Comparison of ENCODE assay signal across 21 cellular contexts in the genomic region with DNA sequence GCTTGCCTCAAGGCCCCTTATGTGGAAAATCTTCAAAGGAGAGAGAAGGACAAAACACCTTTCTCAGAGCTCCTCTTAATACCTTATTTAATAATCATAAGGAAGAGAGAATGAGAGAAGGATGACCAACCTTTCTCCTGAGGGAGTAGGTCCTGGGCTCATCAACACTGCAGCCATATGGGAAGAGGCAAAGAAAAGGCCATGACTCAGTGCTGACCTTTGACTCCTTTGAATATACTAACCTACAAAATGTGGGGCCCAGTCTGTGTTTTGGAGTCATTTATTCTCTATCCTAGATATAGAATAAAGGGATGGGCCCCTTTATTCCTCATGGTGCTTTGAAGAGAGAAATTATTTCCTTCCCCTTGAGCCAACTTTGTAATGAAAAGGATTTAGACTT. TPM values are rescaled to one million over a fixed set of nuclear protein-coding genes. Genes with fewer than 3 reads are reported as not detected.
DNase-seq lines count a peak whose midpoint lies in the region; ATAC-seq, FAIRE-seq and TF ChIP-seq lines count a peak whose summit lies in the region.
"Had no signal": no experiment of that assay in that cellular context is flagged by ENCODE, and none has a peak within 500 bp of the region (broad histone marks: within the 10 kb centered on the region; RNA-seq: fewer than 3 reads in every experiment).

No MANE protein-coding gene starts in this region.

- in situ Hi-C loops in IMR-90 (cut with MboI; ENCODE audit: low sequenced_read_pairs) = no loop called here

- no peak overlapping the region for H3K4ac ChIP-seq in IMR-90 (ENCODE audit: low read depth, low read length)

- POLR2A ChIA-PET in A549 (lab: Yijun Ruan, JAX) = no interaction called here
- POLR2A ChIA-PET in IMR-90 (lab: Charles Lee; ENCODE audit: unreplicated experiment) = no interaction called here

- no peak overlapping the region for H3K4me3 ChIP-seq in A549
- no peak overlapping the region for H3K4me3 ChIP-seq in IMR-90 (ENCODE audit: insufficient read depth, low read depth, low read length)
- no peak overlapping the region for H3K4me3 ChIP-seq in choroid plexus epithelial cell (ENCODE audit: low read depth, low read length)
- H3K4me3 ChIP-seq: body of pancreas, GM23338, prostate gland, SJCRH30, tibial nerve had no signal

- H2BK120ac ChIP-seq in IMR-90 (ENCODE audit: low read depth, low read length) = no peak overlapping the region

- no peak overlapping the region for H3K18ac ChIP-seq in IMR-90 (ENCODE audit: low read depth, low read length)

- no TSS peak for BruUV-seq in IMR-90 (replicated peaks; lab: Mats Ljungman, UMichigan)

- FAIRE-seq in A549 (lab: Jason Lieb, UNC) (no peak), D721Med (lab: Jason Lieb, UNC) (no peak)
- FAIRE-seq: islet of Langerhans had no signal

- H4K20me1 ChIP-seq in IMR-90 (ENCODE audit: insufficient read depth, low read length) = peaks cover 38% of the 10 kb centered on the region; the same call in 1 of the 2 replicates

- ATAC-seq in A549 (peak in 1 of 2 experiments; percentile 63; a peak in 2 of 6 replicates), IMR-90 (ENCODE audit: low read depth) (no peak), left colon (peak; percentile 68), GM18867 (IDR thresholded peaks at IDR 0.05; ENCODE audit: unreplicated experiment) (no peak), GM18498 (IDR thresholded peaks at IDR 0.05; ENCODE audit: unreplicated experiment) (no peak)
- ATAC-seq: body of pancreas, GM23338 had no signal

- H3K4me2 ChIP-seq in A549 (peak overlapping the region; percentile 18; the same call in 1 of the 3 replicates), IMR-90 (ENCODE audit: low read depth, low read length) (no peak overlapping the region)
- H3K4me2 ChIP-seq: GM23338 had no signal

- dilution Hi-C loops in IMR-90 (cut with HindIII; ENCODE audit: low sequenced_read_pairs, unreplicated experiment) = no loop called here

- no peak overlapping the region for H2BK5ac ChIP-seq in IMR-90 (ENCODE audit: low read depth, low read length, poor library complexity, severe bottlenecking)

- no peak overlapping the region for H3K9ac ChIP-seq in IMR-90 (ENCODE audit: low read depth, low read length)

- H3K9me3 ChIP-seq in A549 (no peaks in the 10 kb centered on the region), IMR-90 (ENCODE audit: control insufficient read depth, insufficient read depth, low read length) (no peaks in the 10 kb centered on the region)
- H3K9me3 ChIP-seq: body of pancreas, prostate gland, SJCRH30, tibial nerve had no signal

- peaks cover 23% of the 10 kb centered on the region for H3K4me1 ChIP-seq in A549
- peaks cover 15% of the 10 kb centered on the region for H3K4me1 ChIP-seq in IMR-90 (ENCODE audit: control insufficient read depth, insufficient read depth, low read length)
- H3K4me1 ChIP-seq: body of pancreas, prostate gland, SJCRH30 had no signal

- no peak overlapping the region for H2AK5ac ChIP-seq in IMR-90 (ENCODE audit: low read depth, low read length)

- peaks cover 16 to 62% of the 10 kb centered on the region in 2 experiments for H3K79me1 ChIP-seq in IMR-90 (ENCODE audit: low read depth in 1 of 2, low read length in 2 of 2)

- no peak overlapping the region for H4K8ac ChIP-seq in IMR-90 (ENCODE audit: low read depth in 2 of 2, low read length in 2 of 2)

- no peak overlapping the region for H2AFZ ChIP-seq in IMR-90 (replicated peaks; ENCODE audit: low read length, poor library complexity)
- H2AFZ ChIP-seq: GM23338 had no signal

- DNase-seq in A549 (ENCODE audit: low read depth in 1 of 2, low spot score in 1 of 2) (peak in 1 of 2 experiments; percentile 11), IMR-90 (peak; percentile 47), choroid plexus epithelial cell (ENCODE audit: low read depth) (peak; percentile 6), left colon (no peak), D721Med (ENCODE audit: insufficient read length, low spot score) (no peak)
- no peak for DNase-seq in NK-92 treated with Interleukin-12 subunit alpha and Interleukin-12 subunit beta, amount 100 ng/mL, for 24 hours (lab: John Stamatoyannopoulos, UW)
- DNase-seq: activated CD4-positive, alpha-beta T cell treated with anti-CD3 and anti-CD28 coated beads, Interleukin-2, amount 50 U/mL, for 48 hours; activated naive CD4-positive, alpha-beta T cell treated with anti-CD3 and anti-CD28 coated beads, Interleukin-2, amount 10 ng/mL, durations not matched to agents 7 days and 5 days; activated T-cell treated with anti-CD3 and anti-CD28 coated beads, Interleukin-2, amount 50 U/mL, for 1 hour; body of pancreas; mesendoderm; NCI-H1048; NCI-H2081 treated with DMSO at 0.1 percent for 48 hours; NCI-H524 treated with DMSO at 0.1 percent for 48 hours; SJCRH30 had no signal

- CTCF ChIA-PET in A549 (lab: Yijun Ruan, JAX) (interaction anchor here (0.8 to 1.7 kb wide), 2 partner anchors 25 to 27 kb away, joined by 3 to 4 read pairs; no protein-coding TSS in a partner anchor), IMR-90 (lab: Yijun Ruan, JAX) (interaction anchor here (0.9 kb wide), 1 partner anchor 17 kb away, joined by 3 read pairs; no protein-coding TSS in a partner anchor)

- H3K23ac ChIP-seq in IMR-90 (ENCODE audit: low read depth, low read length) = no peak overlapping the region

- TF ChIP-seq CTCF in A549 (IDR thresholded peaks at IDR 0.05) = no peak
- no peak for TF ChIP-seq CTCF in IMR-90 (conservative IDR thresholded peaks at IDR 0.05; ENCODE audit: low read depth, low read length)
- no peak for TF ChIP-seq CTCF in choroid plexus epithelial cell (conservative IDR thresholded peaks at IDR 0.05; ENCODE audit: low read depth, low read length)
- no peak for TF ChIP-seq CTCF in D721Med (IDR thresholded peaks at IDR 0.05; ENCODE audit: insufficient read depth, missing control alignments)

- H3K27ac ChIP-seq in A549 (0 out of 6 replicates have a peak overlapping the region, but pooled peaks of 1 of the 2 experiments have one; percentile 15), IMR-90 (ENCODE audit: insufficient read depth, low read length) (no peak overlapping the region)
- H3K27ac ChIP-seq: body of pancreas, prostate gland, SJCRH30 had no signal

- TF ChIP-seq POLR2A in A549 (IDR thresholded peaks at IDR 0.05; ENCODE audit: low read length) (no peak), IMR-90 (IDR thresholded peaks at IDR 0.05; ENCODE audit: low read depth, low read length) (no peak)

- intact Hi-C loops in IMR-90 (cut with micrococcal nuclease) = no loop called here
- intact Hi-C loops in left colon (cut with DNase I, micrococcal nuclease) = no loop called here

- no peak overlapping the region for H2BK20ac ChIP-seq in IMR-90 (ENCODE audit: low read depth, low read length)

- H3K36me3 ChIP-seq in IMR-90 (ENCODE audit: control insufficient read depth, insufficient read depth, low read length) = peaks cover 4% of the 10 kb centered on the region; the same call in 1 of the 2 replicates
- H3K36me3 ChIP-seq: prostate gland had no signal

- no peak overlapping the region for H4K91ac ChIP-seq in IMR-90 (ENCODE audit: insufficient read depth, low read depth, low read length)

- no peak overlapping the region for H4K5ac ChIP-seq in IMR-90 (ENCODE audit: low read depth, low read length)

- TF ChIP-seq RAD21 in A549 (conservative IDR thresholded peaks at IDR 0.05 in 1 of 2, IDR thresholded peaks at IDR 0.05 in 1 of 2) (no peak), IMR-90 (IDR thresholded peaks at IDR 0.05; ENCODE audit: low read length) (no peak)

- no peak overlapping the region for H3K14ac ChIP-seq in IMR-90 (replicated peaks; ENCODE audit: low read depth, low read length)

- H3K56ac ChIP-seq in IMR-90 (ENCODE audit: extremely low read depth, insufficient read depth, low read length) = no peak overlapping the region

- no peaks in the 10 kb centered on the region for H3K27me3 ChIP-seq in IMR-90 (ENCODE audit: control insufficient read depth, insufficient read depth, low read length)
- H3K27me3 ChIP-seq: body of pancreas, SJCRH30, tibial nerve had no signal

- no peak overlapping the region for H2AK9ac ChIP-seq in IMR-90 (replicated peaks; ENCODE audit: low read depth, low read length, poor library complexity)

- TF ChIP-seq EP300 in A549 (IDR thresholded peaks at IDR 0.05) = no peak

- no peak overlapping the region for H2BK15ac ChIP-seq in IMR-90 (ENCODE audit: low read depth, low read length)

- peaks cover 11% of the 10 kb centered on the region for H3K9me1 ChIP-seq in IMR-90 (ENCODE audit: insufficient read depth, low read length)

TF ChIP-seq in A549, 52 proteins besides CTCF, POLR2A, EP300 and RAD21 (continues in another document):
- TF ChIP-seq CEBPB (IDR thresholded peaks at IDR 0.05) (no peak), BHLHE40 (IDR thresholded peaks at IDR 0.05; ENCODE audit: low read depth, low read length) (no peak), FOSL2 (IDR thresholded peaks at IDR 0.05) (no peak), FOSL2 (CRISPR knock-in tag; IDR thresholded peaks at IDR 0.05) (no peak), HOXA7 (CRISPR knock-in tag; IDR thresholded peaks at IDR 0.05) (no peak), GATA3 (IDR thresholded peaks at IDR 0.05; ENCODE audit: borderline replicate concordance) (no peak), ZNF302 (CRISPR knock-in tag; IDR thresholded peaks at IDR 0.05) (no peak)

TF ChIP-seq in IMR-90, 13 proteins besides CTCF, POLR2A, EP300 and RAD21 (continues in another document):
- TF ChIP-seq NFE2L2 (IDR thresholded peaks at IDR 0.05; ENCODE audit: low read depth, low read length) = no peak
- TF ChIP-seq MAFK (IDR thresholded peaks at IDR 0.05; ENCODE audit: low read depth, low read length) = no peak
- no peak for TF ChIP-seq BHLHE40 (IDR thresholded peaks at IDR 0.05; ENCODE audit: low read depth, low read length)
- TF ChIP-seq FOS (IDR thresholded peaks at IDR 0.05; ENCODE audit: low read depth, low read length) = no peak
- TF ChIP-seq RFX5 (IDR thresholded peaks at IDR 0.05; ENCODE audit: low read depth, low read length) = no peak
- TF ChIP-seq SMC3 (IDR thresholded peaks at IDR 0.05; ENCODE audit: low read depth, low read length) = no peak
- TF ChIP-seq MAZ (IDR thresholded peaks at IDR 0.05; ENCODE audit: borderline replicate concordance, low read depth, low read length) = no peak

RNA-seq across cellular contexts. Expression of gene CAMSAP2, which starts 38.3 kb away (rescaled TPM):
- polyA plus RNA-seq in A549 (2011; rRNA removed) = 28.4 and 28.5 TPM in 2 replicates
- polyA plus RNA-seq in A549 (2012; cell fraction: cytosol; rRNA removed) = 3.5 and 4.0 TPM in 2 replicates
- 2.0 and 3.4 TPM in 2 replicates for polyA plus RNA-seq in A549 (2012; cell fraction: nucleus; rRNA removed)
- 17.3 to 18.1 TPM (median 17.6 TPM) in 3 replicates for polyA plus RNA-seq in A549 (2017; fragmentation: RNase III; extraction: RNeasy Plus Mini Kit Qiagen cat#74134 plus additional on column Dnase treatment)
- polyA minus RNA-seq in A549 (2011; rRNA and poly(A)+ RNA removed) = 18.7 and 22.2 TPM in 2 replicates
- total RNA-seq in IMR-90 (2012; rRNA removed) = 29.4 and 43.0 TPM in 2 replicates
- 6.9 and 8.3 TPM in 2 replicates for polyA plus RNA-seq in IMR-90 (2012; rRNA removed)
- 0.97 and 1.1 TPM in 2 replicates for polyA plus RNA-seq in IMR-90 (2012; cell fraction: cytosol; rRNA removed)
- 0.85 and 10.6 TPM in 2 replicates for polyA plus RNA-seq in IMR-90 (2012; cell fraction: nucleus; rRNA removed; ENCODE audit: low replicate concordance)
- total RNA-seq in left colon = 1 to 10 TPM; 7.4 to 9.0 TPM

Comparison
In these comparisons a context has a peak if more than half of its experiments do, and no peak if none do; other contexts are left out.
1. DNase-seq: peak in IMR-90 (single experiment) and choroid plexus epithelial cell (single experiment); none in left colon (0 of 2), NK-92 treated with Interleukin-12 subunit alpha and Interleukin-12 subunit beta, amount 100 ng/mL, for 24 hours (single experiment) and D721Med (single experiment).